7 cellular contexts compared by ENCODE assay signal in the genomic region with DNA sequence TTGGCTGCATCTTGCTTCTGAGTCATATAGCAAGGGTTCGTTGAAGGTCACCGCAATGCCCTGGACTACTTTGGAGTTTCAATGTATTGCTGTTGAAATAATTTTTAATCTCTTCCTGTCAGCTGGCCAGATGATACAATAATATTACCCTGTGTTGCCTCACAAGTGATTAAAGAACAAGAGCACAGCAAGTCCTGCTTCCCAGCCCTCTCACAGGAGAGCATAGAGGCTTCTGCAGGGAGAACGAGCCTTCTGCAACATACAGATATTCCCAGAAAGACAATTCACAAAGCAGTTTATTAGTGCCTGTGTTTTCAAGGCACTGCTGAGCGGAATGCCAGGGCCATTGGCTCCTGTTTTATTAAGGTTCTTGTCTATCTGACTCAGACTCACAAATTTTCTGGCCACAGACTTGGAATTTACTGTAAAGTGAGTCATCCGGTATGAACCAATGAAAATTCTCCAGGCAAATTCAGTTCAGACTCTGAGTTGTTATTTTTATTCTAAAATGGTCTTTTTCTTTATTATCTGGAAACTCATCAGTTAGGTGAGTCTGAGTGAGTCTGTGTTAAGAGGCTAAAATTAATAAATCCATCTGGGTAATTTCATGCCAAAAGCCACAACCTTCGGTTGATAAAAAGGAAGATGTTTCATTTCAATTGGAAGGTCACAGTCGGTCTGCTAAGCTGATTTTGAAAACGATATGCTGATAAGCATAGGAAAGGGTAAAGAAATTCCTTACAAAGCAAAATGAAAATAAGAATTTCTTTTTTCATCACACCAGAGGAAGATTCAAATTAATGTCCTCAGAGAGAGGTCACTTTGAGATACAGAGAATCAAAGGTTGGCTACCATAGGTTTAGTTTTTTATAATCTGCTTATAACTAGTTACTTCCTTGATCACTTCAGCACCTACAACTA.
DNase-seq lines count a peak whose midpoint lies in the region; FAIRE-seq and TF ChIP-seq lines count a peak whose summit lies in the region.

No MANE protein-coding gene starts in this region.

- H3K4me3 ChIP-seq in left ventricle myocardium inferior, result peak overlapping the region; percentile 49
- no peak overlapping the region for H3K4me3 ChIP-seq in small intestine (ENCODE audit: low read depth in 1 of 2, low read length in 2 of 2)

- intact Hi-C loops in left ventricle myocardium inferior (cut with micrococcal nuclease), result no loop called here

- WGBS in small intestine, 3 donors, result 56 to 60% (median 57%) methylated on average over 8 of the region's 8 CpGs

- H3K27ac ChIP-seq in left ventricle myocardium inferior (replicated peaks), result peak overlapping the region; percentile 79
- peak overlapping the region in 1 of 2 donors; percentile 74 for H3K27ac ChIP-seq in small intestine (ENCODE audit: low read depth in 1 of 2, low read length in 1 of 2)

- TF ChIP-seq CTCF in left ventricle myocardium inferior (IDR thresholded peaks at IDR 0.05; ENCODE audit: borderline replicate concordance), result no peak

- H3K27me3 ChIP-seq in left ventricle myocardium inferior (ENCODE audit: low read depth) (no peaks in the 10 kb centered on the region), small intestine (ENCODE audit: control insufficient read depth in 2 of 2, insufficient read depth in 2 of 2, low read length in 2 of 2) (no peaks in the 10 kb centered on the region)

- no peaks in the 10 kb centered on the region for H3K9me3 ChIP-seq in left ventricle myocardium inferior (replicated peaks)
- H3K9me3 ChIP-seq in small intestine (ENCODE audit: control insufficient read depth, low read depth), result no peaks in the 10 kb centered on the region

- DNase-seq in HT-29 (ENCODE audit: low spot score) (peak; percentile 88), UCSD-AML1 (lab: John Stamatoyannopoulos, UW; ENCODE audit: unreplicated experiment) (peak; percentile 41), left ventricle myocardium inferior (no peak), small intestine (peak; percentile 33), DMS114 treated with DMSO at 0.1 percent for 48 hours (lab: John Stamatoyannopoulos, UW; ENCODE audit: unreplicated experiment) (no peak), cerebellar nuclear complex (lab: John Stamatoyannopoulos, UW) (no peak), NCI-H1436 (lab: John Stamatoyannopoulos, UW) (no peak)

- FAIRE-seq in small intestine (lab: Jason Lieb, UNC), result no peak

- H3K4me1 ChIP-seq in left ventricle myocardium inferior, result peaks cover 24% of the 10 kb centered on the region
- peaks cover 0 to 4% of the 10 kb centered on the region in 2 donors for H3K4me1 ChIP-seq in small intestine (ENCODE audit: control insufficient read depth in 2 of 2, insufficient read depth in 1 of 2, low read depth in 1 of 2, low read length in 1 of 2)

- H3K36me3 ChIP-seq in left ventricle myocardium inferior (no peaks in the 10 kb centered on the region), small intestine (ENCODE audit: control insufficient read depth in 2 of 2, insufficient read depth in 2 of 2, low read length in 2 of 2) (no peaks in the 10 kb centered on the region)

Comparison
In these comparisons a context has a peak if more than half of its experiments do, and no peak if none do; other contexts are left out.
1. DNase-seq: peak in HT-29 (single experiment), UCSD-AML1 (single experiment) and small intestine (single experiment); none in left ventricle myocardium inferior (single experiment), DMS114 treated with DMSO at 0.1 percent for 48 hours (single experiment), cerebellar nuclear complex (0 of 2) and NCI-H1436 (single experiment).